ENCODE assay signal across 8 cellular contexts in the genomic region with DNA sequence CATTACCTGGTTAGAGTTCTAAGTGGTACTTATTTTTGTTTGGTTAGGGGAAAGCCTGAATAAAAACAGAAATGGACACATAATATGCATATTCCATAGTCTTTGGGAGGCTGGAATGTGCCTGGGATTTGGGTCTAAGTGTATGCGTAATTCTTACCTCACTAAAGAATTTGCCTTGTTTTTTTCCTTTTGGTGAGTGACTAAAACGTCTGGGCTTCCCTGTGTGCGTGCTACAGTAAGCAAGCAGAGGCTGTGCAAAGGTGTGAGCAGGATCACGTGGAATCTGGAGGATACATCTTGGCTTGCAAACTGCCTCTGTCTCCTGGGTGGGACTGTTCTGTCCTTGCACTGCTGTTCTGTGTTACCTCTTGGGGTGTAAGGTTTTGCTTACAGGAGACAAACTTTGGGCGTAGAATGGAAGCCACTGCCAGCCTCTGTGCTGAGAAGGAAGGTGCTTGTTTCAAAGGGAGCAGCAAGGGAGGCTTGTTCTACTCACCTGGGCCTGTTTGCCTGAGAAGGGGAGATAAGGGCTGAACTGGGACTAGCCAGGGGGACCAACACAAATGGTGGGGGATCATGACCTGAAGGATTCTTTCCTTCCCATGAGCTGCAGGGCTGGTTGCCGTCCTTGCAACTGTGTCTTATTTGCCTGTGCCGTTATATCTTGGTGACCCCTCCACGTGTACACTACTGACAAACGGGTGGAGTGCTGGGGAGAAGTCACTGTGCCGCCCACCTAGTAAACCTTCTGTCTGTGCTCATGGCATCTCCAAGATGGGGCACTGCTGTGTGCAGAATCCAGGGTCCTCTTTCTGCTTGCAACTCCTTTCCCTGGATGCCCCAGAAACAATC. TPM values are rescaled to one million over a fixed set of nuclear protein-coding genes. Genes with fewer than 3 reads are reported as not detected.
DNase-seq lines count a peak whose midpoint lies in the region; ATAC-seq and TF ChIP-seq lines count a peak whose summit lies in the region.

No MANE protein-coding gene starts in this region.

- H3K36me3 ChIP-seq in mucosa of descending colon (ENCODE audit: low read depth) (no peaks in the 10 kb centered on the region), urinary bladder (ENCODE audit: insufficient read depth) (no peaks in the 10 kb centered on the region)

- H3K27ac ChIP-seq in dorsolateral prefrontal cortex: peak overlapping the region; percentile 94 to 100 (median 100)
- peak overlapping the region; percentile 71 for H3K27ac ChIP-seq in urinary bladder (ENCODE audit: low read depth)

- no peaks in the 10 kb centered on the region for H3K9me3 ChIP-seq in mucosa of descending colon

- no peaks in the 10 kb centered on the region for H3K27me3 ChIP-seq in dorsolateral prefrontal cortex

- peak; percentile 1 for ATAC-seq in Right ventricle myocardium superior (ENCODE audit: poor library complexity)
- ATAC-seq in Right ventricle myocardium inferior: no peak
- peak; percentile 6 for ATAC-seq in mucosa of descending colon
- no peak for ATAC-seq in GM18861 (IDR thresholded peaks at IDR 0.05; ENCODE audit: unreplicated experiment)

- DNase-seq in Right ventricle myocardium superior (peak; percentile 42), Right ventricle myocardium inferior (ENCODE audit: missing footprints) (no peak), UCSD-AML1 (lab: John Stamatoyannopoulos, UW; ENCODE audit: unreplicated experiment) (peak; percentile 53), dorsolateral prefrontal cortex (peak in 7 of 10 donors; percentile 17 to 59 (median 41)), mucosa of descending colon (peak in 2 of 3 donors; percentile 65 to 71), COR-L47 (lab: John Stamatoyannopoulos, UW) (no peak)

- intact Hi-C loops in Right ventricle myocardium superior (cut with DNase I): no loop called here
- intact Hi-C loops in Right ventricle myocardium inferior (cut with DNase I): no loop called here
- intact Hi-C loops in dorsolateral prefrontal cortex (cut with DNase I): no loop called here
- intact Hi-C loops in mucosa of descending colon (cut with DNase I, micrococcal nuclease): loop anchor here in 1 of 2 donors (5.0 kb wide), 1 partner anchor 75 kb away; no protein-coding TSS in a partner anchor

- 23% methylated on average over 10 of the region's 10 CpGs for WGBS in urinary bladder

- H3K4me1 ChIP-seq in mucosa of descending colon (ENCODE audit: low read depth) (peaks cover 23% of the 10 kb centered on the region), urinary bladder (ENCODE audit: insufficient read depth) (no peaks in the 10 kb centered on the region)

- TF ChIP-seq CTCF in dorsolateral prefrontal cortex (IDR thresholded peaks at IDR 0.05 in 54 of 56, conservative IDR thresholded peaks at IDR 0.05 in 2 of 56; ENCODE audit: low read depth in 1 of 56, partially characterized antibody in 56 of 56) (no peak), mucosa of descending colon (IDR thresholded peaks at IDR 0.05) (no peak)

- peak overlapping the region; percentile 51 to 90 (median 78) for H3K4me3 ChIP-seq in dorsolateral prefrontal cortex
- no peak overlapping the region for H3K4me3 ChIP-seq in mucosa of descending colon
- peak overlapping the region; percentile 87 for H3K4me3 ChIP-seq in urinary bladder (ENCODE audit: low read depth, low read length)

RNA-seq across cellular contexts. Expression of a gene that starts 4.5 kb away (rescaled TPM):
- total RNA-seq in Right ventricle myocardium superior (451 TPM), Right ventricle myocardium inferior (457 TPM), dorsolateral prefrontal cortex (1,000 to 10,000 TPM in 5 of 120 experiments, 100 to 1,000 TPM in 115; 106 to 1,508 (median 405) TPM), mucosa of descending colon (1,000 to 10,000 TPM; 1,133 to 1,409 (median 1,237) TPM), urinary bladder (104 TPM)
- 450 TPM for polyA plus RNA-seq in urinary bladder

RNA-seq across cellular contexts. Expression of a gene that starts 40.6 kb away (rescaled TPM):
- total RNA-seq in Right ventricle myocardium superior: 8.6 TPM
- 8.2 TPM for total RNA-seq in Right ventricle myocardium inferior
- 10 to 100 TPM; 14.1 to 50.3 (median 21.7) TPM for total RNA-seq in dorsolateral prefrontal cortex
- total RNA-seq in mucosa of descending colon: 10 to 100 TPM; 27.1 to 44.1 (median 42.3) TPM
- total RNA-seq in urinary bladder: 17.3 TPM
- 26.3 TPM for polyA plus RNA-seq in urinary bladder

RNA-seq across cellular contexts. Expression of a gene that starts 44.6 kb away (rescaled TPM):
- total RNA-seq in Right ventricle myocardium superior (5.3 TPM), Right ventricle myocardium inferior (5.6 TPM), dorsolateral prefrontal cortex (10 to 100 TPM in 51 of 120 experiments, 1 to 10 TPM in 69; 3.6 to 18.2 (median 9.0) TPM), mucosa of descending colon (10 to 100 TPM in 2 of 3 donors, 1 to 10 TPM in 1; 8.0 to 10.5 (median 10.1) TPM), urinary bladder (5.0 TPM)
- 4.3 TPM for polyA plus RNA-seq in urinary bladder

Comparison
In these comparisons a context has a peak if more than half of its experiments do, and no peak if none do; other contexts are left out.
1. ATAC-seq: peak in Right ventricle myocardium superior (single experiment) and mucosa of descending colon (single experiment); none in Right ventricle myocardium inferior (single experiment) and GM18861 (single experiment).
2. DNase-seq: peak in Right ventricle myocardium superior (single experiment), UCSD-AML1 (single experiment), dorsolateral prefrontal cortex (7 of 10) and mucosa of descending colon (2 of 3); none in Right ventricle myocardium inferior (single experiment) and COR-L47 (single experiment).